Comparison of ENCODE assay signal across 8 cellular contexts in the genomic region with DNA sequence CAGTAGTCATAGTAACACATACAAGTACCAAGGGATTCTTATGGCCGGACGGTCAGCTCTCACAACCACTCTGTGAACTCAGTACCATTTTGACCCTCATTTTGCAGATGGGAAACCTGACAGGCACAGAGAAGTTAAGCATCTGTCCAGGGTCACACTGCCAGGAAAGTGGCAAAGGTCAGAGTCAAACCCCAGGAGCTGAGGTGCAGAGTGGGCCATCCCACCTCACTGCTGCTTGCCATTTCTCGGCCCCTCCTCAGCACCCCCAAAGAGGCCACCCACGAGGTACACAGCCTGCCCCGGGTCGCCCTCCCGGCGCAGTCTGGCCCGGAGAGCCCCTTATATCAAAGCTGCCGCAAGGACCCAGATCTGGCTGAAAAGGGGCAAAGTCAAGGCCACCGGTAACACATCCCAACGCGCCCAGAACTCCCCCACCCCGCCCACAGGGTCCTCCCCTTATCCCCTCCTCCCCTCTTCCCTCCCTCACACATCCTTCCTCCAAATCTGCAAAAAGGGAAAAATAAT. TPM values are rescaled to one million over a fixed set of nuclear protein-coding genes. Genes with fewer than 3 reads are reported as not detected.
DNase-seq lines count a peak whose midpoint lies in the region; ATAC-seq and TF ChIP-seq lines count a peak whose summit lies in the region.

No MANE protein-coding gene starts in this region.

- H3K36me3 ChIP-seq in BJ (ENCODE audit: control insufficient read depth, insufficient read depth, low read length) (no peaks in the 10 kb centered on the region), Loucy (ENCODE audit: insufficient read depth, low read length) (no peaks in the 10 kb centered on the region), ectodermal cell (ENCODE audit: control insufficient read depth, insufficient read depth, low read length) (no peaks in the 10 kb centered on the region)

- no peak overlapping the region for H2AFZ ChIP-seq in Loucy (ENCODE audit: low read length)

- 2 to 3% methylated on average over 14 of the region's 14 CpGs for WGBS in ectodermal cell, 2 experiments

- peaks cover 59% of the 10 kb centered on the region for H4K20me1 ChIP-seq in Loucy (ENCODE audit: insufficient read depth, low read length, poor library complexity, severe bottlenecking)

- H3K4me3 Mint-ChIP-seq in nephron progenitor cell = peak overlapping the region; percentile 86

- no peak overlapping the region for H3K27ac ChIP-seq in ectodermal cell (ENCODE audit: insufficient read depth, low read depth, low read length, poor library complexity, severe bottlenecking)

- DNase-seq in BJ (ENCODE audit: low read depth) = no peak
- no peak for DNase-seq in nephron progenitor cell
- DNase-seq in midbrain (lab: John Stamatoyannopoulos, UW) = no peak
- DNase-seq in HPDE6-E6E7 (ENCODE audit: extremely low spot score) = no peak
- DNase-seq in DMS79 treated with DMSO at 0.1 percent for 48 hours (lab: John Stamatoyannopoulos, UW) = no peak

- peaks cover 34% of the 10 kb centered on the region for H3K4me1 ChIP-seq in Loucy (ENCODE audit: insufficient read depth, low read length, poor library complexity, severe bottlenecking)
- peaks cover 28% of the 10 kb centered on the region for H3K4me1 ChIP-seq in ectodermal cell (ENCODE audit: control insufficient read depth, insufficient read depth, low read length)

- H3K9me3 Mint-ChIP-seq in nephron progenitor cell = no peaks in the 10 kb centered on the region

- H3K4me1 Mint-ChIP-seq in nephron progenitor cell = peaks cover 54% of the 10 kb centered on the region

- no peaks in the 10 kb centered on the region; the same call in 1 of the 2 replicates for H3K27me3 ChIP-seq in BJ (ENCODE audit: control insufficient read depth, insufficient read depth, low read length)
- no peaks in the 10 kb centered on the region for H3K27me3 ChIP-seq in Loucy (ENCODE audit: insufficient read depth, low read length, poor library complexity, severe bottlenecking)
- no peaks in the 10 kb centered on the region for H3K27me3 ChIP-seq in ectodermal cell (ENCODE audit: control insufficient read depth, insufficient read depth, low read length, poor library complexity, severe bottlenecking)

- peak overlapping the region; percentile 94 for H3K4me2 ChIP-seq in Loucy (ENCODE audit: low read depth, low read length, poor library complexity, severe bottlenecking)

- H3K79me2 ChIP-seq in Loucy (ENCODE audit: insufficient read depth, low read length) = peaks cover 63% of the 10 kb centered on the region

- H3K27me3 Mint-ChIP-seq in nephron progenitor cell (ENCODE audit: low read depth, poor library complexity) = peaks cover 12% of the 10 kb centered on the region

- ATAC-seq in HG03175 (IDR thresholded peaks at IDR 0.05; ENCODE audit: unreplicated experiment) = no peak

- POLR2A ChIA-PET in BJ (lab: Charles Lee) = interaction anchor here (0.6 kb wide), 1 partner anchor 123 kb away, joined by 10 read pairs; no protein-coding TSS in a partner anchor

- no peaks in the 10 kb centered on the region for H3F3A ChIP-seq in Loucy (ENCODE audit: low read depth)

- TF ChIP-seq CTCF in BJ (IDR thresholded peaks at IDR 0.05; ENCODE audit: insufficient read depth, low read depth, low read length) (no peak), Loucy (conservative IDR thresholded peaks at IDR 0.05; ENCODE audit: low read length) (no peak), nephron progenitor cell (IDR thresholded peaks at IDR 0.05) (no peak)

- H3K9me3 ChIP-seq in Loucy (ENCODE audit: insufficient read depth, low read depth, low read length) = no peaks in the 10 kb centered on the region
- no peaks in the 10 kb centered on the region for H3K9me3 ChIP-seq in ectodermal cell (ENCODE audit: control insufficient read depth, low read length)

- CTCF ChIA-PET in BJ (lab: Yijun Ruan, JAX) = interaction anchor here (1.0 to 3.2 kb wide), 5 partner anchors 55 to 206 kb away, joined by 3 to 20 read pairs (median 3); no protein-coding TSS in a partner anchor

- H3K9ac ChIP-seq in Loucy (ENCODE audit: low read depth, low read length, poor library complexity, severe bottlenecking) = peak overlapping the region; percentile 95

- H3K36me3 Mint-ChIP-seq in nephron progenitor cell (ENCODE audit: low read depth) = no peaks in the 10 kb centered on the region

- H3K4me3 ChIP-seq in BJ (ENCODE audit: low read depth, low read length) = peak overlapping the region; percentile 74
- H3K4me3 ChIP-seq in Loucy (ENCODE audit: low read length, poor library complexity, severe bottlenecking) = peak overlapping the region; percentile 98
- H3K4me3 ChIP-seq in ectodermal cell (ENCODE audit: insufficient read depth, low read depth, low read length) = peak overlapping the region; percentile 84

- H3K9me2 ChIP-seq in Loucy (replicated peaks; ENCODE audit: low read depth, low read length) = no peaks in the 10 kb centered on the region

- H3K27ac Mint-ChIP-seq in nephron progenitor cell = no peak overlapping the region

RNA-seq across cellular contexts. Expression of gene NCOR2, which starts 1.7 kb away (rescaled TPM):
- 7.5 and 8.3 TPM in 2 replicates for polyA plus RNA-seq in BJ (2011; rRNA removed)
- polyA minus RNA-seq in BJ (2011; rRNA and poly(A)+ RNA removed) = 24.9 and 29.3 TPM in 2 replicates
- 119 TPM for polyA plus RNA-seq in ectodermal cell (2013, experiment 1 of 4)
- polyA plus RNA-seq in ectodermal cell (2013, experiment 2 of 4) = 111 TPM
- 112 TPM for polyA plus RNA-seq in ectodermal cell (2013, experiment 3 of 4)
- polyA plus RNA-seq in ectodermal cell (2013, experiment 4 of 4) = 113 TPM
